In genomic region chr2:225598426-225598825, GRCh38 we compare ENCODE assay signal across 20 cellular contexts.
"Had no signal": no experiment of that assay in that cellular context is flagged by ENCODE, and none has a peak within 500 bp of the region (broad histone marks: within the 10 kb centered on the region; RNA-seq: fewer than 3 reads in every experiment).

No MANE protein-coding gene starts in this region.

- H3K4me3 Mint-ChIP-seq: activated CD4-positive, alpha-beta memory T cell treated with anti-CD3 and anti-CD28 coated beads for 36 hours; activated naive CD4-positive, alpha-beta T cell treated with anti-CD3 and anti-CD28 coated beads for 36 hours; activated naive CD8-positive, alpha-beta T cell treated with anti-CD3 and anti-CD28 coated beads, Interleukin-2, amount 10 ng/mL, durations not matched to agents 7 days and 5 days; mesothelial cell of epicardium; naive thymus-derived CD8-positive, alpha-beta T cell; neural progenitor cell; T-helper 17 cell had no signal

- H3K27ac ChIP-seq: neural progenitor cell, ovary, prostate gland, spleen, testis, vagina had no signal

- H3K9me3 ChIP-seq: ovary, prostate gland, testis, vagina had no signal

- H3K27me3 ChIP-seq: neural progenitor cell, ovary, spleen, testis, vagina had no signal

- H3K4me1 Mint-ChIP-seq: activated naive CD8-positive, alpha-beta T cell treated with anti-CD3 and anti-CD28 coated beads, Interleukin-2, amount 10 ng/mL, durations not matched to agents 7 days and 5 days; naive thymus-derived CD8-positive, alpha-beta T cell had no signal

- H3K4me1 ChIP-seq: neural progenitor cell, prostate gland, spleen, testis, vagina had no signal

- H3K36me3 Mint-ChIP-seq: activated CD4-positive, alpha-beta memory T cell treated with anti-CD3 and anti-CD28 coated beads for 36 hours; activated naive CD8-positive, alpha-beta T cell treated with anti-CD3 and anti-CD28 coated beads, Interleukin-2, amount 10 ng/mL, durations not matched to agents 7 days and 5 days; mesothelial cell of epicardium; neural progenitor cell had no signal

- H3K27me3 Mint-ChIP-seq: activated CD4-positive, alpha-beta memory T cell treated with anti-CD3 and anti-CD28 coated beads for 36 hours; activated naive CD8-positive, alpha-beta T cell treated with anti-CD3 and anti-CD28 coated beads, Interleukin-2, amount 10 ng/mL, durations not matched to agents 7 days and 5 days; T-helper 17 cell had no signal

- H3K4me3 ChIP-seq: neural progenitor cell, ovary, prostate gland, spleen, testis, vagina had no signal

- H3K36me3 ChIP-seq: neural progenitor cell, ovary, prostate gland, spleen, vagina had no signal

- H3K27ac Mint-ChIP-seq: activated CD4-positive, alpha-beta memory T cell treated with anti-CD3 and anti-CD28 coated beads for 36 hours; activated naive CD4-positive, alpha-beta T cell treated with anti-CD3 and anti-CD28 coated beads for 36 hours; activated naive CD8-positive, alpha-beta T cell treated with anti-CD3 and anti-CD28 coated beads, Interleukin-2, amount 10 ng/mL, durations not matched to agents 7 days and 5 days; mesothelial cell of epicardium; naive thymus-derived CD8-positive, alpha-beta T cell; T-helper 17 cell had no signal

- DNase-seq: activated CD4-positive, alpha-beta memory T cell treated with anti-CD3 and anti-CD28 coated beads for 36 hours; activated CD4-positive, alpha-beta T cell treated with anti-CD3 and anti-CD28 coated beads for 48 hours; activated naive CD4-positive, alpha-beta T cell treated with anti-CD3 and anti-CD28 coated beads for 36 hours; activated naive CD8-positive, alpha-beta T cell treated with anti-CD3 and anti-CD28 coated beads, Interleukin-2, amount 10 ng/mL, durations not matched to agents 7 days and 5 days; activated T-cell treated with anti-CD3 and anti-CD28 coated beads, Interleukin-2, amount 50 U/mL, for 48 hours; anterior cingulate cortex; cortex of kidney; effector CD4-positive, alpha-beta T cell; naive thymus-derived CD8-positive, alpha-beta T cell; ovary; spleen; stimulated activated CD4-positive, alpha-beta T cell treated with anti-CD3 and anti-CD28 coated beads, Interleukin-4, amount 100 ng/mL, for 1 hour; stimulated activated naive CD4-positive, alpha-beta T cell; T-helper 17 cell; testis had no signal

- ATAC-seq: left lobe of liver; naive thymus-derived CD8-positive, alpha-beta T cell; T-helper 17 cell had no signal
